In genomic region chr6:142927274-142927586, GRCh38 we compare ENCODE assay signal across 8 cellular contexts. TPM values are rescaled to one million over a fixed set of nuclear protein-coding genes. Genes with fewer than 3 reads are reported as not detected.
DNase-seq lines count a peak whose midpoint lies in the region; ATAC-seq lines count a peak whose summit lies in the region.

No MANE protein-coding gene starts in this region.

- no peaks in the 10 kb centered on the region for H3K27me3 Mint-ChIP-seq in stimulated activated naive B cell treated with anti-CD40 and anti-IgM and Interleukin-4, amounts not matched to agents 10 μg/mL and 1 μg/mL and 100 μg/mL, for 72 hours

- DNase-seq in activated naive CD4-positive, alpha-beta T cell treated with anti-CD3 and anti-CD28 coated beads, Interleukin-2, amount 50 U/mL, for 72 hours (ENCODE audit: low spot score in 2 of 2), result no peak
- no peak for DNase-seq in stimulated activated naive B cell treated with anti-CD40 and anti-IgM and Interleukin-4, amounts not matched to agents 10 μg/mL and 1 μg/mL and 100 μg/mL, for 72 hours
- DNase-seq in SIG-M5 (lab: John Stamatoyannopoulos, UW) (no peak), anterior cingulate cortex (lab: John Stamatoyannopoulos, UW) (no peak)

- H3K4me3 Mint-ChIP-seq in stimulated activated naive B cell treated with anti-CD40 and anti-IgM and Interleukin-4, amounts not matched to agents 10 μg/mL and 1 μg/mL and 100 μg/mL, for 72 hours, result peak overlapping the region; percentile 87 to 88

- H3K27ac Mint-ChIP-seq in activated naive CD4-positive, alpha-beta T cell treated with anti-CD3 and anti-CD28 coated beads, Interleukin-2, amount 50 U/mL, for 72 hours, result peak overlapping the region; percentile 97 to 99
- peak overlapping the region; percentile 98 for H3K27ac Mint-ChIP-seq in stimulated activated naive B cell treated with anti-CD40 and anti-IgM and Interleukin-4, amounts not matched to agents 10 μg/mL and 1 μg/mL and 100 μg/mL, for 72 hours

- H3K9me3 ChIP-seq in HUES64 (ENCODE audit: insufficient read depth, low read depth, low read length) (no peaks in the 10 kb centered on the region), iPS-20b (ENCODE audit: insufficient read depth, low read depth, low read length) (no peaks in the 10 kb centered on the region)

- no peaks in the 10 kb centered on the region for H3K36me3 ChIP-seq in HUES64 (ENCODE audit: insufficient read depth, low read length)
- no peaks in the 10 kb centered on the region for H3K36me3 ChIP-seq in iPS-20b (ENCODE audit: insufficient read depth, low read depth, low read length)

- peak overlapping the region; percentile 47; the same call in 1 of the 2 replicates for H3K27ac ChIP-seq in HUES64 (ENCODE audit: low read depth, low read length)
- H3K27ac ChIP-seq in iPS-20b (ENCODE audit: low read length), result no peak overlapping the region

- whole genome bisulfite sequencing in HUES64, result 1% methylated on average over 7 of the region's 7 CpGs

- H3K36me3 Mint-ChIP-seq in activated naive CD4-positive, alpha-beta T cell treated with anti-CD3 and anti-CD28 coated beads, Interleukin-2, amount 50 U/mL, for 72 hours, result peaks cover 14 to 17% of the 10 kb centered on the region in 2 donors
- peaks cover 0 to 3% of the 10 kb centered on the region in 2 donors for H3K36me3 Mint-ChIP-seq in stimulated activated naive B cell treated with anti-CD40 and anti-IgM and Interleukin-4, amounts not matched to agents 10 μg/mL and 1 μg/mL and 100 μg/mL, for 72 hours

- H3K4me3 ChIP-seq in HUES64 (ENCODE audit: low read length), result peak overlapping the region; percentile 65
- H3K4me3 ChIP-seq in iPS-20b (ENCODE audit: low read length), result peak overlapping the region; percentile 62

- H3K4me1 ChIP-seq in HUES64 (ENCODE audit: insufficient read depth, low read length) (peaks cover 27% of the 10 kb centered on the region), iPS-20b (ENCODE audit: insufficient read depth, low read length) (peaks cover 7% of the 10 kb centered on the region; the same call in 1 of the 2 replicates)

- H3K9me3 Mint-ChIP-seq in activated naive CD4-positive, alpha-beta T cell treated with anti-CD3 and anti-CD28 coated beads, Interleukin-2, amount 50 U/mL, for 72 hours, result no peaks in the 10 kb centered on the region
- no peaks in the 10 kb centered on the region for H3K9me3 Mint-ChIP-seq in stimulated activated naive B cell treated with anti-CD40 and anti-IgM and Interleukin-4, amounts not matched to agents 10 μg/mL and 1 μg/mL and 100 μg/mL, for 72 hours

- peaks cover 21% of the 10 kb centered on the region; the same call in 1 of the 2 replicates for H3K27me3 ChIP-seq in HUES64 (ENCODE audit: insufficient read depth, low read length)
- H3K27me3 ChIP-seq in iPS-20b (ENCODE audit: insufficient read depth, low read length), result peaks cover 36% of the 10 kb centered on the region

- H3K9ac ChIP-seq in HUES64 (ENCODE audit: low read depth, low read length) (peak overlapping the region; percentile 69), iPS-20b (ENCODE audit: low read depth, low read length) (peak overlapping the region; percentile 31; the same call in 1 of the 2 replicates)

- ATAC-seq in activated naive CD4-positive, alpha-beta T cell treated with anti-CD3 and anti-CD28 coated beads, Interleukin-2, amount 50 U/mL, for 72 hours, result no peak
- ATAC-seq in stimulated activated naive B cell treated with anti-CD40 and anti-IgM and Interleukin-4, amounts not matched to agents 10 μg/mL and 1 μg/mL and 100 μg/mL, for 72 hours (replicated peaks), result no peak
- ATAC-seq in HG03196 (IDR thresholded peaks at IDR 0.05; ENCODE audit: unreplicated experiment) (no peak), GM19035 (IDR thresholded peaks at IDR 0.05; ENCODE audit: unreplicated experiment) (no peak)

- H3K4me1 Mint-ChIP-seq in stimulated activated naive B cell treated with anti-CD40 and anti-IgM and Interleukin-4, amounts not matched to agents 10 μg/mL and 1 μg/mL and 100 μg/mL, for 72 hours, result peaks cover 23 to 51% of the 10 kb centered on the region in 2 donors

RNA-seq across cellular contexts. Expression of gene HIVEP2, which starts 17.7 kb away (rescaled TPM):
- polyA plus RNA-seq in HUES64 (2013, experiment 1 of 2), result 2.8 TPM
- polyA plus RNA-seq in HUES64 (2013, experiment 2 of 2), result 2.8 TPM
- 10 to 100 TPM; 23.8 to 33.1 TPM for total RNA-seq in activated naive CD4-positive, alpha-beta T cell treated with anti-CD3 and anti-CD28 coated beads, Interleukin-2, amount 50 U/mL, for 72 hours
